Comparison of ENCODE assay signal across 8 cellular contexts in the genomic region with DNA sequence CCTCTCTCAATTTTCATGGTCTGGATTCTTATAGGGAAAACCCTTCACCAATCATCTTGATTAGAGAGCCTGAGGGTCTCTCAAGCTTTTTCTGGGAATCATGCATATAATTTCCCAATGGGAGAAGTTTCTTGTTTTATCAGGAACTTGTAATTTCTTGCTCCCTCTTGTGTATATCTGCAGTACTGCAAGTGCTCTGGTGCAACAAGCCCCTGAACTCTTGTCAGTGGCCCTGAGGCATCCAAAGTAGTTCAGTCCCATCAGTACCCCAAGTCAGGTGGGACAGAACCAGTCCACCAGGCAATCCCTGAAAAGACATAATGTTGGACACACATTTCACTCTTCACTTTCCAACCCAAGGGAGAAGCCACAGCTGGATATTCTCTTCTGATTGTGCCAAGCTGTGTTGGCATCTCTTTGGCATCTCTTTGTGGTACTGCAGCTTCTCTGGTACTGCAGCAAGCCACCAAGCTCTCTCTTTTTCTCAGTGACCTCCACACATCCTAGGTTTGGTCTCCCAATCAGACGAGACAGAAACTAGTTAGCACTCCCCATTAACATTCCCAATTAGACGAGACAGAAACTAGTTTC.
DNase-seq lines count a peak whose midpoint lies in the region; ATAC-seq and TF ChIP-seq lines count a peak whose summit lies in the region.

No MANE protein-coding gene starts in this region.

- H3K9me3 Mint-ChIP-seq in endothelial cell (ENCODE audit: unreplicated experiment), result no peaks in the 10 kb centered on the region

- H3K4me1 Mint-ChIP-seq in endothelial cell (ENCODE audit: unreplicated experiment), result no peaks in the 10 kb centered on the region

- H3K27me3 Mint-ChIP-seq in endothelial cell (ENCODE audit: unreplicated experiment), result no peaks in the 10 kb centered on the region

- peak; percentile 67 for ATAC-seq in HG03432 (IDR thresholded peaks at IDR 0.05; ENCODE audit: unreplicated experiment)
- no peak for ATAC-seq in HG03039 (IDR thresholded peaks at IDR 0.05; ENCODE audit: unreplicated experiment)

- H3K27me3 ChIP-seq in osteoblast (ENCODE audit: insufficient read depth, low read length), result no peaks in the 10 kb centered on the region

- H3K9me3 ChIP-seq in osteoblast (ENCODE audit: low read depth, low read length), result no peaks in the 10 kb centered on the region

- H4K20me1 ChIP-seq in osteoblast (ENCODE audit: insufficient read depth, low read length), result no peaks in the 10 kb centered on the region

- H3K4me2 ChIP-seq in osteoblast (ENCODE audit: insufficient read depth, low read length), result no peak overlapping the region

- H3K27ac ChIP-seq in osteoblast (ENCODE audit: low read depth, low read length), result no peak overlapping the region

- H3K27ac Mint-ChIP-seq in endothelial cell (ENCODE audit: unreplicated experiment), result no peak overlapping the region

- H2AFZ ChIP-seq in osteoblast (ENCODE audit: low read length), result peak overlapping the region; percentile 58

- H3K4me1 ChIP-seq in osteoblast (ENCODE audit: insufficient read depth, low read length), result no peaks in the 10 kb centered on the region

- DNase-seq in AG08396 (ENCODE audit: low spot score), result peak; percentile 27
- DNase-seq in GM13977 (ENCODE audit: low spot score), result peak; percentile 2
- DNase-seq in OCI-M1 (lab: John Stamatoyannopoulos, UW), result peak; percentile 70
- DNase-seq in endothelial cell (ENCODE audit: low spot score), result peak; percentile 72
- no peak for DNase-seq in osteoblast (ENCODE audit: insufficient read length, low spot score, missing footprints)
- no peak for DNase-seq in activated CD8-positive, alpha-beta memory T cell treated with anti-CD3 and anti-CD28 coated beads for 24 hours

- H3K79me2 ChIP-seq in osteoblast (ENCODE audit: insufficient read depth, low read length), result no peaks in the 10 kb centered on the region

- in situ Hi-C loops in GM13977 (cut with MboI; ENCODE audit: low pct_unique_long_range_greater_than_20kb, low sequenced_read_pairs, unreplicated experiment), result no loop called here

- H3K36me3 Mint-ChIP-seq in endothelial cell (ENCODE audit: low read depth, unreplicated experiment), result no peaks in the 10 kb centered on the region

- no peak overlapping the region for H3K4me3 Mint-ChIP-seq in endothelial cell (ENCODE audit: unreplicated experiment)

- TF ChIP-seq CTCF in GM13977 (IDR thresholded peaks at IDR 0.05; ENCODE audit: extremely low read depth, insufficient read depth, missing control alignments), result peak; percentile 75
- TF ChIP-seq CTCF in endothelial cell (IDR thresholded peaks at IDR 0.05; ENCODE audit: unreplicated experiment), result peak; percentile 92
- peak; percentile 87 for TF ChIP-seq CTCF in osteoblast (IDR thresholded peaks at IDR 0.05; ENCODE audit: extremely low read depth, low read depth, low read length)

- H3K4me3 ChIP-seq in osteoblast (ENCODE audit: insufficient read depth, low read length), result no peak overlapping the region

- no peaks in the 10 kb centered on the region for H3K36me3 ChIP-seq in osteoblast (ENCODE audit: insufficient read depth, low read length)

Comparison
In these comparisons a context has a peak if more than half of its experiments do, and no peak if none do; other contexts are left out.
1. DNase-seq: peak in AG08396 (single experiment), GM13977 (single experiment), OCI-M1 (single experiment) and endothelial cell (single experiment); none in osteoblast (single experiment) and activated CD8-positive, alpha-beta memory T cell treated with anti-CD3 and anti-CD28 coated beads for 24 hours (single experiment).
2. Peak in every context shown above with its lines, with median percentiles within 50 percentile points of each other: CTCF ChIP-seq.